In the genomic region with DNA sequence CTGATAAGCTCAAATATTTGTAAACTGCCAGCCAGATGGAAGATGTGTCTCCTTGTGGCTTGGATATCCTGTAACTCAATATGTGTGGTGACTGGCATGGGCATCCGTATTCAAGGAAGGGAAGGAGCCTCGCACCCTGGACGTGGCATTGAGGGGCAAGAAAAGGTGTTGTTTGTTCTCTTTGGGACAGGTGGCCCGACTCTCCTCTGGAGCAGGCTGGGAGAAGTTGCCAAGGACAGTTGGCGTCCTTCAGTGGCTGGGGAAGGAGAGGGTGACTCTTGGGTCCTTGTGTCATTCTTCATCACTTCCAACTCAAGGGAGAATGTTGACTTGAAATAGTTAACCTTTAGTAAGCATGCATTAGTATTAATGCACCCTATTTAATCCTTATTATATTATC, we compare ENCODE assay signal across 18 cellular contexts.
"Had no signal": no experiment of that assay in that cellular context is flagged by ENCODE, and none has a peak within 500 bp of the region (broad histone marks: within the 10 kb centered on the region; RNA-seq: fewer than 3 reads in every experiment).

No MANE protein-coding gene starts in this region.

- H3K27me3 ChIP-seq: gastrocnemius medialis had no signal

- H3K9ac ChIP-seq: parathyroid adenoma, SK-N-SH had no signal

- ATAC-seq: mucosa of descending colon; naive thymus-derived CD8-positive, alpha-beta T cell; T-cell had no signal

- H3K27ac ChIP-seq: brain microvascular endothelial cell, gastrocnemius medialis, parathyroid adenoma had no signal

- H3K4me1 Mint-ChIP-seq: activated B cell treated with CpG ODN at 0.5 μM for 24 hours had no signal

- H3K9me3 Mint-ChIP-seq: activated B cell treated with CpG ODN at 0.5 μM for 24 hours; activated CD4-positive, alpha-beta memory T cell treated with anti-CD3 and anti-CD28 coated beads for 36 hours; activated naive CD4-positive, alpha-beta T cell treated with anti-CD3 and anti-CD28 coated beads for 36 hours; activated T-cell treated with anti-CD3 and anti-CD28 coated beads, Interleukin-2, amount 50 U/mL, for 24 hours; immature natural killer cell; naive thymus-derived CD8-positive, alpha-beta T cell; stimulated activated naive CD8-positive, alpha-beta T cell treated with anti-CD3 and anti-CD28 coated beads, Interleukin-15, Interleukin-2, amounts not matched to agents 100 ng/mL and 50 ng/mL, for 24 hours; T-cell had no signal

- H3K4me3 ChIP-seq: gastrocnemius medialis, mucosa of descending colon had no signal

- H3K9me3 ChIP-seq: gastrocnemius medialis, mucosa of descending colon, SK-N-SH had no signal

- H3K36me3 ChIP-seq: brain microvascular endothelial cell, gastrocnemius medialis had no signal

- H3K27ac Mint-ChIP-seq: activated B cell treated with CpG ODN at 0.5 μM for 24 hours; activated CD4-positive, alpha-beta memory T cell treated with anti-CD3 and anti-CD28 coated beads for 36 hours; activated naive CD4-positive, alpha-beta T cell treated with anti-CD3 and anti-CD28 coated beads for 36 hours; activated T-cell treated with anti-CD3 and anti-CD28 coated beads, Interleukin-2, amount 50 U/mL, for 24 hours; immature natural killer cell; stimulated activated naive CD8-positive, alpha-beta T cell treated with anti-CD3 and anti-CD28 coated beads, Interleukin-15, Interleukin-2, amounts not matched to agents 100 ng/mL and 50 ng/mL, for 24 hours; T-cell had no signal

- DNase-seq: activated B cell treated with CpG ODN at 0.5 μM for 24 hours; activated CD4-positive, alpha-beta memory T cell treated with anti-CD3 and anti-CD28 coated beads for 36 hours; activated CD4-positive, alpha-beta T cell treated with anti-CD3 and anti-CD28 coated beads for 4 hours; activated naive CD4-positive, alpha-beta T cell treated with anti-CD3 and anti-CD28 coated beads for 36 hours; activated T-cell treated with anti-CD3 and anti-CD28 coated beads, Interleukin-2, amount 50 U/mL, for 24 hours; brain microvascular endothelial cell; cerebellar nuclear complex; effector CD4-positive, alpha-beta T cell; gastrocnemius medialis; immature natural killer cell; mesenchymal stem cell; mucosa of descending colon; naive thymus-derived CD8-positive, alpha-beta T cell; retina; SK-N-SH; T-cell had no signal

- H3K79me2 ChIP-seq: parathyroid adenoma had no signal

- H3K4me1 ChIP-seq: parathyroid adenoma had no signal

- H3K4me3 Mint-ChIP-seq: activated B cell treated with CpG ODN at 0.5 μM for 24 hours; activated CD4-positive, alpha-beta memory T cell treated with anti-CD3 and anti-CD28 coated beads for 36 hours; activated naive CD4-positive, alpha-beta T cell treated with anti-CD3 and anti-CD28 coated beads for 36 hours; activated T-cell treated with anti-CD3 and anti-CD28 coated beads, Interleukin-2, amount 50 U/mL, for 24 hours; immature natural killer cell; naive thymus-derived CD8-positive, alpha-beta T cell; stimulated activated naive CD8-positive, alpha-beta T cell treated with anti-CD3 and anti-CD28 coated beads, Interleukin-15, Interleukin-2, amounts not matched to agents 100 ng/mL and 50 ng/mL, for 24 hours; T-cell had no signal

- H2AFZ ChIP-seq: parathyroid adenoma had no signal

- H3K36me3 Mint-ChIP-seq: activated CD4-positive, alpha-beta memory T cell treated with anti-CD3 and anti-CD28 coated beads for 36 hours; immature natural killer cell; naive thymus-derived CD8-positive, alpha-beta T cell; T-cell had no signal

- H3K4me2 ChIP-seq: SK-N-SH had no signal

- H3K9me2 ChIP-seq: SK-N-SH had no signal
